27 cellular contexts compared by ENCODE assay signal in the genomic region with DNA sequence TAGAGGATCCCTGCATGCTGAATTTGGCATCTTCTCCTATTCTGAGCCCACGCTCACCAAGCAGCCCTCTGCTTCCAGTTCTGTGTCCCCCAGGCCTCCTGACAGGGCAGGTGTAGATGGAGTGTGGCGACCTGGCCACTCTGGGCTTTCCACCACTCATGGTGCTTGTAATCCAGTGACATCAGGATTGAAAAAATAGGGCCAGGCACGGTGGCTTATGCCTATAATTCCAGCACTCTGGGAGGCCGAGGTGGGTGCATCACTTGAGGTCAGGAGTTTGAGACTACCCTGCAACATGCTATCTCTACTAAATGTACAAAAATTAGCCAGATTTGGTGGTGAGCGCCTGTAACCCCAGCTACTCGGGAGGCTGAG. TPM values are rescaled to one million over a fixed set of nuclear protein-coding genes. Genes with fewer than 3 reads are reported as not detected.
"Had no signal": no experiment of that assay in that cellular context is flagged by ENCODE, and none has a peak within 500 bp of the region (broad histone marks: within the 10 kb centered on the region; RNA-seq: fewer than 3 reads in every experiment).

No MANE protein-coding gene starts in this region.

- H3K4me3 Mint-ChIP-seq: activated CD4-positive, alpha-beta T cell treated with anti-CD3 and anti-CD28 coated beads, Interleukin-2, amount 10 ng/mL, durations not matched to agents 7 days and 5 days; activated CD8-positive, alpha-beta T cell treated with anti-CD3 and anti-CD28 coated beads, Interleukin-2, amount 10 ng/mL, durations not matched to agents 7 days and 5 days; activated naive CD4-positive, alpha-beta T cell treated with anti-CD3 and anti-CD28 coated beads for 36 hours; activated naive CD8-positive, alpha-beta T cell; activated naive CD8-positive, alpha-beta T cell treated with anti-CD3 and anti-CD28 coated beads, Interleukin-2, amount 50 U/mL, for 24 hours; activated T-cell treated with anti-CD3 and anti-CD28 coated beads, Interleukin-2, amount 50 U/mL, for 24 hours; brain; T-helper 1 cell treated with Interleukin-12 subunit alpha and Interleukin-12 subunit beta and Interleukin-4 antibody, amounts not matched to agents 30 μg/mL and 1 μg/mL, for 36 hours; T-helper 2 cell treated with Interferon-gamma antibody and Interleukin-4, amounts not matched to agents 5 μg/mL and 100 μg/mL, for 36 hours had no signal

- H3K27ac Mint-ChIP-seq: activated CD4-positive, alpha-beta T cell treated with anti-CD3 and anti-CD28 coated beads, Interleukin-2, amount 10 ng/mL, durations not matched to agents 7 days and 5 days; activated CD8-positive, alpha-beta T cell treated with anti-CD3 and anti-CD28 coated beads, Interleukin-2, amount 10 ng/mL, durations not matched to agents 7 days and 5 days; activated naive CD4-positive, alpha-beta T cell treated with anti-CD3 and anti-CD28 coated beads for 36 hours; activated naive CD8-positive, alpha-beta T cell; activated naive CD8-positive, alpha-beta T cell treated with anti-CD3 and anti-CD28 coated beads, Interleukin-2, amount 50 U/mL, for 24 hours; activated T-helper 2 cell treated with anti-CD3 and anti-CD28 coated beads, Interferon-gamma antibody, Interleukin-2, Interleukin-4, amounts not matched to agents 10 μg/mL and 5 μg/mL and 100 μg/mL, durations not matched to agents 14 hours and 24 hours and 36 hours; T-helper 1 cell treated with Interleukin-12 subunit alpha and Interleukin-12 subunit beta and Interleukin-4 antibody, amounts not matched to agents 30 μg/mL and 1 μg/mL, for 36 hours had no signal

- DNase-seq: activated CD4-positive, alpha-beta T cell treated with anti-CD3 and anti-CD28 coated beads, Interleukin-2, amount 10 ng/mL, durations not matched to agents 7 days and 5 days; activated CD4-positive, alpha-beta T cell treated with anti-CD3 and anti-CD28 coated beads, Interleukin-2, amount 50 U/mL, for 48 hours; activated CD8-positive, alpha-beta T cell treated with anti-CD3 and anti-CD28 coated beads, Interleukin-2, amount 10 ng/mL, durations not matched to agents 7 days and 5 days; activated gamma-delta T cell; activated naive CD4-positive, alpha-beta T cell treated with anti-CD3 and anti-CD28 coated beads for 36 hours; activated naive CD8-positive, alpha-beta T cell treated with anti-CD3 and anti-CD28 coated beads, Interleukin-2, amount 50 U/mL, for 24 hours; activated T-cell treated with anti-CD3 and anti-CD28 coated beads, Interleukin-2, amount 50 U/mL, for 24 hours; anterior cingulate cortex; caudate nucleus; cerebellar nuclear complex; NCI-H1105; NCI-H1417 treated with DMSO at 0.1 percent for 48 hours; NCI-H187 treated with DMSO at 0.1 percent for 48 hours; NCI-H2081 treated with DMSO at 0.1 percent for 48 hours; NCI-H226; NCI-H446 treated with DMSO at 0.1 percent for 48 hours; NCI-H524; NCI-H69; NCI-H82; SHP77 treated with DMSO at 0.1 percent for 48 hours; SK-N-SH had no signal

- ATAC-seq: activated CD8-positive, alpha-beta T cell treated with anti-CD3 and anti-CD28 coated beads, Interleukin-2, amount 10 ng/mL, durations not matched to agents 7 days and 5 days; activated naive CD8-positive, alpha-beta T cell treated with anti-CD3 and anti-CD28 coated beads, Interleukin-2, amount 50 U/mL, for 24 hours had no signal

- H3K36me3 Mint-ChIP-seq: activated naive CD8-positive, alpha-beta T cell had no signal

- H3K27ac ChIP-seq: SJSA1 had no signal

- H3K4me3 ChIP-seq: SJSA1 had no signal

- H3K9me3 Mint-ChIP-seq: activated CD4-positive, alpha-beta T cell treated with anti-CD3 and anti-CD28 coated beads, Interleukin-2, amount 10 ng/mL, durations not matched to agents 7 days and 5 days; activated naive CD4-positive, alpha-beta T cell treated with anti-CD3 and anti-CD28 coated beads for 36 hours; activated naive CD8-positive, alpha-beta T cell treated with anti-CD3 and anti-CD28 coated beads, Interleukin-2, amount 50 U/mL, for 24 hours; activated T-cell treated with anti-CD3 and anti-CD28 coated beads, Interleukin-2, amount 50 U/mL, for 24 hours; activated T-helper 2 cell treated with anti-CD3 and anti-CD28 coated beads, Interferon-gamma antibody, Interleukin-2, Interleukin-4, amounts not matched to agents 10 μg/mL and 5 μg/mL and 100 μg/mL, durations not matched to agents 14 hours and 24 hours and 36 hours; brain; T-helper 1 cell treated with Interleukin-12 subunit alpha and Interleukin-12 subunit beta and Interleukin-4 antibody, amounts not matched to agents 30 μg/mL and 1 μg/mL, for 36 hours; T-helper 2 cell treated with Interferon-gamma antibody and Interleukin-4, amounts not matched to agents 5 μg/mL and 100 μg/mL, for 36 hours had no signal

- H3K4me2 ChIP-seq: SK-N-SH had no signal

- H3K4me1 Mint-ChIP-seq: activated naive CD8-positive, alpha-beta T cell treated with anti-CD3 and anti-CD28 coated beads, Interleukin-2, amount 50 U/mL, for 24 hours had no signal

- H3K27me3 Mint-ChIP-seq: activated CD4-positive, alpha-beta T cell treated with anti-CD3 and anti-CD28 coated beads, Interleukin-2, amount 10 ng/mL, durations not matched to agents 7 days and 5 days; activated naive CD8-positive, alpha-beta T cell; activated naive CD8-positive, alpha-beta T cell treated with anti-CD3 and anti-CD28 coated beads, Interleukin-2, amount 50 U/mL, for 24 hours; activated T-cell treated with anti-CD3 and anti-CD28 coated beads, Interleukin-2, amount 50 U/mL, for 24 hours; brain had no signal

- H3K9me3 ChIP-seq: SJSA1, SK-N-SH had no signal

- H3K27me3 ChIP-seq: SJSA1 had no signal

RNA-seq across cellular contexts. Expression of a gene that starts 30.2 kb away (rescaled TPM):
- total RNA-seq: SJSA1 had no signal
